19 cellular contexts compared by ENCODE assay signal in genomic region chr11:29773656-29774264, GRCh38.
DNase-seq lines count a peak whose midpoint lies in the region; ATAC-seq, FAIRE-seq and TF ChIP-seq lines count a peak whose summit lies in the region.
"Had no signal": no experiment of that assay in that cellular context is flagged by ENCODE, and none has a peak within 500 bp of the region (broad histone marks: within the 10 kb centered on the region; RNA-seq: fewer than 3 reads in every experiment).

No MANE protein-coding gene starts in this region.

- TF ChIP-seq CTCF in RWPE2 (IDR thresholded peaks at IDR 0.05; ENCODE audit: poor library complexity, severe bottlenecking) (no peak), fibroblast of mammary gland (conservative IDR thresholded peaks at IDR 0.05; ENCODE audit: control insufficient read depth, insufficient read depth, low read depth, low read length) (no peak), keratinocyte (optimal IDR thresholded peaks at IDR 0.05 in 1 of 3, IDR thresholded peaks at IDR 0.05 in 1 of 3, conservative IDR thresholded peaks at IDR 0.05 in 1 of 3; ENCODE audit: extremely low read depth in 1 of 3, insufficient read depth in 2 of 3, low read length in 3 of 3) (no peak), retinal pigment epithelial cell (conservative IDR thresholded peaks at IDR 0.05; ENCODE audit: low read depth, low read length) (no peak)

- no peak overlapping the region for H3K9ac ChIP-seq in keratinocyte (ENCODE audit: control insufficient read depth, extremely low read depth, insufficient read depth, low read length)

- POLR2A ChIA-PET in CD8-positive, alpha-beta memory T cell (lab: Charles Lee) = no interaction called here

- H4K20me1 ChIP-seq in keratinocyte (ENCODE audit: control insufficient read depth, extremely low read depth, insufficient read depth, low read length) = no peaks in the 10 kb centered on the region

- no peaks in the 10 kb centered on the region for H3K27me3 Mint-ChIP-seq in CD8-positive, alpha-beta memory T cell
- H3K27me3 Mint-ChIP-seq: activated naive CD8-positive, alpha-beta T cell treated with anti-CD3 and anti-CD28 coated beads, Interleukin-2, amount 10 ng/mL, durations not matched to agents 7 days and 5 days had no signal

- H3K9me3 Mint-ChIP-seq in CD8-positive, alpha-beta memory T cell = peaks cover 6 to 20% (median 9%) of the 10 kb centered on the region in 5 donors

- no peaks in the 10 kb centered on the region for H3K79me2 ChIP-seq in keratinocyte (ENCODE audit: control insufficient read depth, insufficient read depth, low read length)

- H3K4me3 ChIP-seq in RWPE2 (ENCODE audit: severe bottlenecking) (no peak overlapping the region), fibroblast of mammary gland (ENCODE audit: control insufficient read depth, low read depth, low read length) (no peak overlapping the region), keratinocyte (ENCODE audit: control insufficient read depth in 2 of 3, extremely low read depth in 1 of 3, insufficient read depth in 2 of 3, low read depth in 1 of 3, low read length in 3 of 3) (no peak overlapping the region), retinal pigment epithelial cell (ENCODE audit: low read length) (no peak overlapping the region)
- no peak overlapping the region for H3K4me3 ChIP-seq in CD8-positive, alpha-beta memory T cell (ENCODE audit: low read length)

- H3K27ac ChIP-seq in RWPE2 (ENCODE audit: poor library complexity, severe bottlenecking) (peak overlapping the region; percentile 80), keratinocyte (ENCODE audit: control insufficient read depth, insufficient read depth, low read length) (no peak overlapping the region)
- no peak overlapping the region for H3K27ac ChIP-seq in CD8-positive, alpha-beta memory T cell (ENCODE audit: low read depth, low read length)

- H3K36me3 ChIP-seq in RWPE2 (ENCODE audit: low read depth) (no peaks in the 10 kb centered on the region), keratinocyte (ENCODE audit: control insufficient read depth in 2 of 2, extremely low read depth in 1 of 2, insufficient read depth in 2 of 2, low read length in 2 of 2) (no peaks in the 10 kb centered on the region)
- no peaks in the 10 kb centered on the region for H3K36me3 ChIP-seq in CD8-positive, alpha-beta memory T cell (ENCODE audit: insufficient read depth, low read length)

- peak; percentile 9 for FAIRE-seq in keratinocyte (lab: Jason Lieb, UNC)

- H3K4me1 ChIP-seq in RWPE2 (ENCODE audit: insufficient read depth, poor library complexity, severe bottlenecking) (peaks cover 13% of the 10 kb centered on the region), keratinocyte (ENCODE audit: control insufficient read depth, extremely low read depth, insufficient read depth, low read length) (no peaks in the 10 kb centered on the region)
- H3K4me1 ChIP-seq in CD8-positive, alpha-beta memory T cell (ENCODE audit: insufficient read depth, low read length) = no peaks in the 10 kb centered on the region

- no peak overlapping the region for H3K4me3 Mint-ChIP-seq in CD8-positive, alpha-beta memory T cell
- H3K4me3 Mint-ChIP-seq: activated naive CD8-positive, alpha-beta T cell treated with anti-CD3 and anti-CD28 coated beads, Interleukin-2, amount 10 ng/mL, durations not matched to agents 7 days and 5 days; CD8-positive, alpha-beta T cell; stimulated activated effector memory CD8-positive, alpha-beta T cell treated with anti-CD3 and anti-CD28 coated beads, Interleukin-12 subunit alpha, Interleukin-12 subunit beta, amount 100 ng/mL, for 72 hours had no signal

- H3K36me3 Mint-ChIP-seq in CD8-positive, alpha-beta memory T cell = no peaks in the 10 kb centered on the region
- H3K36me3 Mint-ChIP-seq: activated naive CD8-positive, alpha-beta T cell treated with anti-CD3 and anti-CD28 coated beads, Interleukin-2, amount 10 ng/mL, durations not matched to agents 7 days and 5 days; CD8-positive, alpha-beta T cell; stimulated activated effector memory CD8-positive, alpha-beta T cell treated with anti-CD3 and anti-CD28 coated beads, Interleukin-12 subunit alpha, Interleukin-12 subunit beta, amount 100 ng/mL, for 72 hours had no signal

- no peaks in the 10 kb centered on the region for H3K9me3 ChIP-seq in RWPE2 (ENCODE audit: severe bottlenecking)
- no peaks in the 10 kb centered on the region for H3K9me3 ChIP-seq in keratinocyte (ENCODE audit: control insufficient read depth, low read depth, low read length)
- no peaks in the 10 kb centered on the region for H3K9me3 ChIP-seq in CD8-positive, alpha-beta memory T cell (ENCODE audit: low read length)

- DNase-seq in RWPE2 (ENCODE audit: low spot score) (peak; percentile 74), fibroblast of mammary gland (ENCODE audit: low read depth) (peak; percentile 64), keratinocyte (ENCODE audit: low read depth, low spot score) (no peak), retinal pigment epithelial cell (ENCODE audit: low read depth) (peak; percentile 51), NCI-H1436 (lab: John Stamatoyannopoulos, UW) (no peak), middle frontal gyrus (ENCODE audit: extremely low spot score, low spot score) (no peak)
- no peak for DNase-seq in CD8-positive, alpha-beta memory T cell
- DNase-seq in effector CD8-positive, alpha-beta T cell (lab: John Stamatoyannopoulos, UW) = no peak
- DNase-seq: activated naive CD8-positive, alpha-beta T cell treated with anti-CD3 and anti-CD28 coated beads, Interleukin-2, amount 10 ng/mL, durations not matched to agents 7 days and 5 days; CD8-positive, alpha-beta T cell; central memory CD4-positive, alpha-beta T cell; DND-41; Karpas-422; NCI-H1048; NCI-H526; retina; SW 1271 had no signal

- no peak overlapping the region for H3K27ac Mint-ChIP-seq in CD8-positive, alpha-beta memory T cell
- H3K27ac Mint-ChIP-seq: activated naive CD8-positive, alpha-beta T cell treated with anti-CD3 and anti-CD28 coated beads, Interleukin-2, amount 10 ng/mL, durations not matched to agents 7 days and 5 days; CD8-positive, alpha-beta T cell; stimulated activated effector memory CD8-positive, alpha-beta T cell treated with anti-CD3 and anti-CD28 coated beads, Interleukin-12 subunit alpha, Interleukin-12 subunit beta, amount 100 ng/mL, for 72 hours had no signal

- H3K9me1 ChIP-seq in keratinocyte (ENCODE audit: control insufficient read depth, extremely low read depth, insufficient read depth, low read length) = no peaks in the 10 kb centered on the region

- no peak overlapping the region for H3K4me2 ChIP-seq in keratinocyte (ENCODE audit: control insufficient read depth, extremely low read depth, insufficient read depth, low read depth, low read length)

- dilution Hi-C loops in keratinocyte (cut with MboI; ENCODE audit: extremely low pct_ligation_motif_present, low sequenced_read_pairs) = no loop called here

- H3K27me3 ChIP-seq in RWPE2 (ENCODE audit: insufficient read depth, poor library complexity, severe bottlenecking) (no peaks in the 10 kb centered on the region), keratinocyte (ENCODE audit: control insufficient read depth, extremely low read depth, insufficient read depth, low read length) (no peaks in the 10 kb centered on the region)
- no peaks in the 10 kb centered on the region for H3K27me3 ChIP-seq in CD8-positive, alpha-beta memory T cell (ENCODE audit: insufficient read depth, low read length, poor library complexity, severe bottlenecking)

- H3K4me1 Mint-ChIP-seq in CD8-positive, alpha-beta memory T cell = no peaks in the 10 kb centered on the region
- H3K4me1 Mint-ChIP-seq: activated naive CD8-positive, alpha-beta T cell treated with anti-CD3 and anti-CD28 coated beads, Interleukin-2, amount 10 ng/mL, durations not matched to agents 7 days and 5 days; stimulated activated effector memory CD8-positive, alpha-beta T cell treated with anti-CD3 and anti-CD28 coated beads, Interleukin-12 subunit alpha, Interleukin-12 subunit beta, amount 100 ng/mL, for 72 hours had no signal

- peak; percentile 99 for ATAC-seq in RWPE2 (ENCODE audit: low read depth)
- ATAC-seq: CD8-positive, alpha-beta T cell; esophagus mucosa; stimulated activated effector memory CD8-positive, alpha-beta T cell treated with anti-CD3 and anti-CD28 coated beads, Interleukin-12 subunit alpha, Interleukin-12 subunit beta, amount 100 ng/mL, for 72 hours had no signal

- CTCF ChIA-PET in CD8-positive, alpha-beta memory T cell (lab: Charles Lee) = no interaction called here

- no peak overlapping the region for H2AFZ ChIP-seq in keratinocyte (ENCODE audit: control insufficient read depth, low read length)

Comparison
In these comparisons a context has a peak if more than half of its experiments do, and no peak if none do; other contexts are left out.
1. DNase-seq: peak in RWPE2 (single experiment), fibroblast of mammary gland (single experiment) and retinal pigment epithelial cell (single experiment); none in keratinocyte (single experiment), CD8-positive, alpha-beta memory T cell (0 of 5), NCI-H1436 (single experiment), middle frontal gyrus (single experiment) and effector CD8-positive, alpha-beta T cell (single experiment).